14 cellular contexts compared by ENCODE assay signal in the genomic region with DNA sequence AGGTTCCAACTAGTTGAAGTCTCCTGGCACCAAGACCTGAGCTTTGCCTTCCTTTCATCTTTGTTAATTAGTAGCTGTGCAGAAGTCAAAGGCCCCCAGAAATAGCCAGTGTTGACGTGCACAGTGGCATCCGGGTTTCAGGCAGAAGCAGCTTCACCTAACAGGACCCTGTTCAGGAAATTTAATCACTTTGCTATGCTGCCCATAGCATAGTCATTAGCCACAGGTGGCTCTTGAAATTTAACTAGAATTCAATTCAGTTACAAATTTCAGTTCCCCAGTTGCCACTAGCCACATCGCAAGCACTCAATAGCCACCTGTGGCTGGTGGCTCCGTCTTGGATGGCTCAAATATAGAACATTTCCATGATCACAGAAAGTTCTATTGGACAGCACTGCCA.
DNase-seq lines count a peak whose midpoint lies in the region; ATAC-seq and TF ChIP-seq lines count a peak whose summit lies in the region.
"Had no signal": no experiment of that assay in that cellular context is flagged by ENCODE, and none has a peak within 500 bp of the region (broad histone marks: within the 10 kb centered on the region; RNA-seq: fewer than 3 reads in every experiment).

No MANE protein-coding gene starts in this region.

- DNase-seq in GM23338 (ENCODE audit: low spot score) (no peak), left ventricle myocardium superior (no peak), DMS153 (lab: John Stamatoyannopoulos, UW) (no peak), inferior parietal cortex (ENCODE audit: extremely low spot score) (no peak)
- DNase-seq in stimulated activated naive CD4-positive, alpha-beta T cell (lab: John Stamatoyannopoulos, UW): no peak
- DNase-seq: activated T-cell treated with anti-CD3 and anti-CD28 coated beads, Interleukin-2, amount 50 U/mL, for 1 hour; aorta; CD8-positive, alpha-beta memory T cell; NCI-H345; RPMI8226 had no signal

- H3K4me3 Mint-ChIP-seq in GM23338: no peak overlapping the region
- H3K4me3 Mint-ChIP-seq: CD8-positive, alpha-beta memory T cell had no signal

- TF ChIP-seq CTCF in GM23338 (conservative IDR thresholded peaks at IDR 0.05; ENCODE audit: low read depth in 2 of 2): no peak

- no peaks in the 10 kb centered on the region; the same call in 1 of the 3 replicates for H3K36me3 Mint-ChIP-seq in GM23338 (ENCODE audit: low read depth)
- H3K36me3 Mint-ChIP-seq: CD8-positive, alpha-beta memory T cell had no signal

- H3K4me1 ChIP-seq in GM23338 (ENCODE audit: insufficient read depth): peaks cover 49% of the 10 kb centered on the region
- H3K4me1 ChIP-seq: gastroesophageal sphincter had no signal

- no peaks in the 10 kb centered on the region for H3K27me3 ChIP-seq in GM23338 (ENCODE audit: insufficient read depth)
- H3K27me3 ChIP-seq: gastroesophageal sphincter had no signal

- H2AFZ ChIP-seq in GM23338: no peak overlapping the region

- peak overlapping the region; percentile 52 for H3K4me2 ChIP-seq in GM23338

- no peaks in the 10 kb centered on the region for H3F3A ChIP-seq in GM23338 (replicated peaks; ENCODE audit: low read depth)

- H3K27ac ChIP-seq in GM23338 (ENCODE audit: low read depth): peak overlapping the region; percentile 34
- H3K27ac ChIP-seq: gastroesophageal sphincter had no signal

- H3K27ac Mint-ChIP-seq in GM23338: no peak overlapping the region
- H3K27ac Mint-ChIP-seq: CD8-positive, alpha-beta memory T cell had no signal

- peaks cover 7% of the 10 kb centered on the region for H3K27me3 Mint-ChIP-seq in GM23338 (ENCODE audit: insufficient read depth, low read depth, poor library complexity)

- no peak overlapping the region for H3K4me3 ChIP-seq in GM23338
- H3K4me3 ChIP-seq: gastroesophageal sphincter, lung had no signal

- ATAC-seq in GM19043 (IDR thresholded peaks at IDR 0.05; ENCODE audit: low read depth, unreplicated experiment): peak; percentile 81
- no peak for ATAC-seq in GM23338
- peak; percentile 47 for ATAC-seq in HG03280 (IDR thresholded peaks at IDR 0.05; ENCODE audit: unreplicated experiment)
- ATAC-seq in left ventricle myocardium superior: no peak
- ATAC-seq: gastroesophageal sphincter had no signal

- intact Hi-C loops in left ventricle myocardium superior (cut with micrococcal nuclease): no loop called here

- H3K79me2 ChIP-seq in GM23338 (replicated peaks; ENCODE audit: insufficient read depth): no peaks in the 10 kb centered on the region

- no peaks in the 10 kb centered on the region for H3K36me3 ChIP-seq in GM23338 (ENCODE audit: insufficient read depth)

- no peaks in the 10 kb centered on the region; the same call in 2 of the 3 replicates for H3K9me3 Mint-ChIP-seq in GM23338
- H3K9me3 Mint-ChIP-seq: CD8-positive, alpha-beta memory T cell had no signal

- no peaks in the 10 kb centered on the region for H4K20me1 ChIP-seq in GM23338 (replicated peaks; ENCODE audit: insufficient read depth)

- peaks cover 40% of the 10 kb centered on the region for H3K4me1 Mint-ChIP-seq in GM23338
- H3K4me1 Mint-ChIP-seq: CD8-positive, alpha-beta memory T cell had no signal

- peaks cover 19% of the 10 kb centered on the region; the same call in 1 of the 2 replicates for H3K9me2 ChIP-seq in GM23338 (ENCODE audit: insufficient read depth)

TF ChIP-seq in GM23338, 12 proteins besides CTCF, POLR2A, EP300 and RAD21:
- TF ChIP-seq EZH2 (IDR thresholded peaks at IDR 0.05; ENCODE audit: low read depth, unreplicated experiment) (no peak), CREB1 (CRISPR knock-in tag; IDR thresholded peaks at IDR 0.05; ENCODE audit: low read depth) (no peak), POLR2AphosphoS5 (IDR thresholded peaks at IDR 0.05; ENCODE audit: low read depth) (no peak)

Comparison
In these comparisons a context has a peak if more than half of its experiments do, and no peak if none do; other contexts are left out.
1. ATAC-seq: peak in GM19043 (single experiment) and HG03280 (single experiment); none in GM23338 (single experiment) and left ventricle myocardium superior (single experiment).